9 cellular contexts compared by ENCODE assay signal in the genomic region with DNA sequence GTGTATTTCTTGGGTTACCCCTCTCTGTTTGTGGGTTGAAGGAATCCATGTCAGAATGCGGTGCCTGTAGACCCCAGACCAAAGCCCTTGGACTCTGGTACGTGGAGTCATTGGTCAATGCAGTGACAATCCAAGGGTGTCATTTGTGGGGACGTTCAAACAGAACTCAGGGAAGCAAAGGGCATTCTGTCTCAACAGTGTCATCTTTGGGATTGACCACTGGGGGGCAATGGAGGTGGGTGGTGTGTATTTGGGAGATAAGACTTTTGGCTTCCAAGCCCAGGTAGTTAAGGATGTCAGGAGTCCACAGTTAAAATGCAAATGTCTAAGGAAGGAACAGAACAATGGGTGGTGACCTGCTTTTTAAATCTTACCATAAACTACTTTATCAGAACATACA. TPM values are rescaled to one million over a fixed set of nuclear protein-coding genes. Genes with fewer than 3 reads are reported as not detected.
A peak's percentile ranks its signal among the peaks of the same experiment; 100 is the strongest.
DNase-seq lines count a peak whose midpoint lies in the region; ATAC-seq and TF ChIP-seq lines count a peak whose summit lies in the region.
"Had no signal": no experiment of that assay in that cellular context is flagged by ENCODE, and none has a peak within 500 bp of the region (broad histone marks: within the 10 kb centered on the region; RNA-seq: fewer than 3 reads in every experiment).

No MANE protein-coding gene starts in this region.

- no peaks in the 10 kb centered on the region for H3K36me3 ChIP-seq in esophagus muscularis mucosa

- H3K36me3 Mint-ChIP-seq in WTC11 = no peaks in the 10 kb centered on the region
- peaks cover 0 to 6% (median 0%) of the 10 kb centered on the region in 3 donors for H3K36me3 Mint-ChIP-seq in naive thymus-derived CD8-positive, alpha-beta T cell

- no peak for TF ChIP-seq EP300 in esophagus muscularis mucosa (IDR thresholded peaks at IDR 0.05)

- H3K4me1 ChIP-seq in esophagus muscularis mucosa = peaks cover 0 to 9% (median 8%) of the 10 kb centered on the region in 4 donors

- no peaks in the 10 kb centered on the region for H3K9me3 ChIP-seq in esophagus muscularis mucosa

- peak; percentile 71 for ATAC-seq in WTC11
- no peak for ATAC-seq in naive thymus-derived CD8-positive, alpha-beta T cell

- peak; percentile 57; the same call in 1 of the 2 replicates for TF ChIP-seq CTCF in WTC11 (IDR thresholded peaks at IDR 0.05)
- no peak for TF ChIP-seq CTCF in esophagus muscularis mucosa (IDR thresholded peaks at IDR 0.05)

- intact Hi-C loops in esophagus muscularis mucosa (cut with DNase I) = no loop called here

- peaks cover 15% of the 10 kb centered on the region for H3K9me3 Mint-ChIP-seq in WTC11
- H3K9me3 Mint-ChIP-seq in naive thymus-derived CD8-positive, alpha-beta T cell = peaks cover 0 to 9% (median 0%) of the 10 kb centered on the region in 9 donors

- H3K27ac ChIP-seq in esophagus muscularis mucosa (replicated peaks in 1 of 4) = no peak overlapping the region
- H3K27ac ChIP-seq: SK-N-MC had no signal

- no peak for TF ChIP-seq POLR2A in esophagus muscularis mucosa (IDR thresholded peaks at IDR 0.05; ENCODE audit: low read depth)

- peak overlapping the region; percentile 77 for H3K4me3 Mint-ChIP-seq in WTC11
- H3K4me3 Mint-ChIP-seq in naive thymus-derived CD8-positive, alpha-beta T cell = peak overlapping the region in 1 of 10 donors; percentile 19

- peaks cover 0 to 36% (median 0%) of the 10 kb centered on the region in 4 donors for H3K27me3 ChIP-seq in esophagus muscularis mucosa

- no peak overlapping the region for H3K4me3 ChIP-seq in Jurkat, Clone E6-1 (ENCODE audit: low read length)
- H3K4me3 ChIP-seq in esophagus muscularis mucosa = no peak overlapping the region

- H3K4me1 Mint-ChIP-seq in WTC11 = peaks cover 15% of the 10 kb centered on the region
- H3K4me1 Mint-ChIP-seq in naive thymus-derived CD8-positive, alpha-beta T cell = peaks cover 0 to 8% (median 4%) of the 10 kb centered on the region in 4 donors

- DNase-seq in ELF-1 (ENCODE audit: low read depth, low spot score) (peak; percentile 53), WTC11 (ENCODE audit: low spot score) (peak; percentile 40), lung microvascular endothelial cell (ENCODE audit: low read depth in 2 of 2) (peak; percentile 3 to 16), KG1 (lab: John Stamatoyannopoulos, UW) (no peak), superior temporal gyrus (ENCODE audit: extremely low spot score) (no peak), esophagus muscularis mucosa (ENCODE audit: extremely low spot score) (no peak)
- peak; percentile 7 for DNase-seq in Jurkat, Clone E6-1 (ENCODE audit: low read depth, low spot score)
- no peak for DNase-seq in naive thymus-derived CD8-positive, alpha-beta T cell

- H3K27me3 Mint-ChIP-seq in WTC11 (ENCODE audit: low read depth) = peaks cover 27% of the 10 kb centered on the region
- H3K27me3 Mint-ChIP-seq in naive thymus-derived CD8-positive, alpha-beta T cell = peaks cover 21 to 58% (median 45%) of the 10 kb centered on the region in 5 donors

- CTCF ChIA-PET in WTC11 (lab: Charles Lee) = interaction anchor here (2.6 kb wide), 1 partner anchor 55 kb away, joined by 7 read pairs; the partner anchor contains the start of gene CCDC175

- POLR2A ChIA-PET in WTC11 (lab: Charles Lee) = no interaction called here
- POLR2A ChIA-PET in naive thymus-derived CD8-positive, alpha-beta T cell (lab: Charles Lee) = no interaction called here

- WGBS in esophagus muscularis mucosa = 34% methylated on average over 3 of the region's 3 CpGs

- H3K27ac Mint-ChIP-seq in WTC11 = no peak overlapping the region
- no peak overlapping the region for H3K27ac Mint-ChIP-seq in naive thymus-derived CD8-positive, alpha-beta T cell

TF ChIP-seq in WTC11, 78 proteins besides CTCF, POLR2A, EP300 and RAD21:
- no peak for TF ChIP-seq ZNF219 (CRISPR knock-in tag; IDR thresholded peaks at IDR 0.05; ENCODE audit: borderline replicate concordance)
- TF ChIP-seq TEAD1 (CRISPR knock-in tag; IDR thresholded peaks at IDR 0.05) = no peak

RNA-seq across cellular contexts. Expression of gene CCDC175, which starts 54.6 kb away (rescaled TPM):
- not detected for polyA plus RNA-seq in Jurkat, Clone E6-1 (2012; ENCODE audit: insufficient read depth, insufficient read length)
- total RNA-seq in WTC11 (2021) (0.16 to 0.27 TPM in 2 of 3 replicates, not detected in the other), lung microvascular endothelial cell (not detected in 2 replicates), esophagus muscularis mucosa (not detected)
- total RNA-seq in naive thymus-derived CD8-positive, alpha-beta T cell = not detected
- polyA plus RNA-seq in naive thymus-derived CD8-positive, alpha-beta T cell = not detected

Comparison
In these comparisons a context has a peak if more than half of its experiments do, and no peak if none do; other contexts are left out.
1. DNase-seq: peak in ELF-1 (single experiment), Jurkat, Clone E6-1 (single experiment), WTC11 (single experiment) and lung microvascular endothelial cell (2 of 2); none in KG1 (single experiment), superior temporal gyrus (single experiment), esophagus muscularis mucosa (single experiment) and naive thymus-derived CD8-positive, alpha-beta T cell (0 of 10).